16 cellular contexts compared by ENCODE assay signal in the genomic region with DNA sequence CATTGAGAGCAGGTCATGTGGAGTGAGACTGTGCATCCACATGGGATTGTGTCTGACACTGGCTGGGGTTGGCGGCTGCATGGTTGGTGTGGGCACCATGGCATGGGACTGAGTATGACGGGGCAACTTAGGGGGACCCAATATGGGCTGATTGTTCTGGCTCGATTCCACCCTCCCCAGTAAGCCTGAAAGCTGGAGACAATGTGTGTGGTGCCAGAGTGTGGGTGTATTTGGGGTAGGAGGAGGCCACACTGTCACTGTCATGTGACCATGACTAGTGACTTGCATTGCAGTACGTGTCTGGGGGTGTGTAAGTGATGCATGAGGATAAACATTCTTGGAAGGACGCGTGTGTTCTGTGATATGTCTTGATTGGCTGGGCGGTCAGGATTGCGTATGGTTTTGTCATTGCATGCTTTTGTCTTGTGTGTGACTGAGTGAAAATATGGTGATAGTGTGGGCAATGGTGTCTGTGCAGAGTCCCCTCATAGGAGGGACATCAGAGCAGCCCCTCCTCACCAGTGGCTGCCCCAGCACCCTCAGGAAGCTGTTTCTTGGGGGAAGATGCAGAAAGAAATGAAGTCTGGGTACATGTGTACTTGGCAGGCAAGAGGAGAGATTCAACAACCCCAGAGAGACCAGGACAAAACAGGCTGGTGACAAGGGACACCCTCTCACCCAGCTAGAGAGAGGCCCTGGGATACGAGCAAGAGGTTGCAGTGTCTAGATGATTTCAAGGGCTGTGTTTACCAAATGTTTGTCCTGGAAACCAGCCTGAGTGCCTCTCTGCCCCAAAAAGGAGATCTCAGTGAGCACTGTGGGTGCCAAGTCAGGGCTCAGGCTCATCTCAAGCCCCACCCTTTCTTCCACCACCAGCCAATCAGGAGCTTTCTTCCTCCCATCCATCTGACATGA. TPM values are rescaled to one million over a fixed set of nuclear protein-coding genes. Genes with fewer than 3 reads are reported as not detected.
DNase-seq lines count a peak whose midpoint lies in the region; ATAC-seq, FAIRE-seq and TF ChIP-seq lines count a peak whose summit lies in the region.
"Had no signal": no experiment of that assay in that cellular context is flagged by ENCODE, and none has a peak within 500 bp of the region (broad histone marks: within the 10 kb centered on the region; RNA-seq: fewer than 3 reads in every experiment).

No MANE protein-coding gene starts in this region.

- H3K79me2 ChIP-seq in K562 (ENCODE audit: control insufficient read depth, insufficient read depth, low read length): no peaks in the 10 kb centered on the region

- FAIRE-seq in K562 (lab: Jason Lieb, UNC): peak; percentile 100
- FAIRE-seq: small intestine had no signal

- CTCF ChIA-PET in K562 (lab: Yijun Ruan, JAX; ENCODE audit: low intra/inter-chr PET ratio): no interaction called here

- H3K4me3 ChIP-seq in NB4 (ENCODE audit: low read depth, low read length) (no peak overlapping the region), K562 (no peak overlapping the region)
- H3K4me3 ChIP-seq: Peyer's patch, tibial nerve had no signal

- H3K4me1 ChIP-seq in K562 (replicated peaks in 1 of 2; ENCODE audit: control insufficient read depth in 2 of 2, insufficient read depth in 2 of 2, low read length in 2 of 2): peaks cover 30 to 49% of the 10 kb centered on the region in 2 experiments

- POLR2A ChIA-PET in K562 (lab: Yijun Ruan, JAX): interaction anchor here (0.6 to 4.3 kb wide), 8 partner anchors 10 to 423 kb away, joined by 3 to 33 read pairs (median 4); no protein-coding TSS in a partner anchor

- TF ChIP-seq EP300 in K562 (IDR thresholded peaks at IDR 0.05; ENCODE audit: low read length): peak; percentile 85

- peak overlapping the region; percentile 81 for H3K27ac ChIP-seq in K562 (ENCODE audit: extremely low read depth, low read depth, low read length)
- H3K27ac ChIP-seq: Peyer's patch had no signal

- peak; percentile 89 for ATAC-seq in K562
- ATAC-seq: left lobe of liver had no signal

- 19% methylated on average over 9 of the region's 9 CpGs for WGBS in K562 (ENCODE audit: insufficient coverage, low coverage, missing lambda C conversion rate)

- peaks cover 7% of the 10 kb centered on the region for H3K9me1 ChIP-seq in K562 (ENCODE audit: control insufficient read depth, insufficient read depth, low read length)

- intact Hi-C loops in K562 (cut with micrococcal nuclease): no loop called here

- no peaks in the 10 kb centered on the region for H3K9me3 ChIP-seq in K562 (replicated peaks; ENCODE audit: control insufficient read depth, insufficient read depth, low read depth, low read length)
- H3K9me3 ChIP-seq: Peyer's patch had no signal

- DNase-seq in DMS153 treated with DMSO at 0.1 percent for 48 hours (lab: John Stamatoyannopoulos, UW; ENCODE audit: unreplicated experiment): peak; percentile 23
- DNase-seq in NB4 (ENCODE audit: low read depth): peak; percentile 29
- DNase-seq in K562 (ENCODE audit: extremely low read depth in 1 of 4, low spot score in 3 of 4): peak; percentile 85 to 92 (median 88)
- peak; percentile 9 for DNase-seq in kidney tubule cell (ENCODE audit: low spot score)
- no peak for DNase-seq in NOMO-1 (lab: John Stamatoyannopoulos, UW; ENCODE audit: unreplicated experiment in 2 of 2)
- DNase-seq in cerebellum (ENCODE audit: low spot score): no peak
- no peak for DNase-seq in ACHN
- DNase-seq in MV-4-11 (lab: John Stamatoyannopoulos, UW): no peak
- DNase-seq: activated B cell treated with CpG ODN at 0.5 μM for 24 hours, hippocampal formation, NCI-H1930, NCI-H526, Peyer's patch, small intestine had no signal

- BruUV-seq in K562 (replicated peaks; lab: Mats Ljungman, UMichigan): TSS peak; percentile 58

- TF ChIP-seq CTCF in NB4 (IDR thresholded peaks at IDR 0.05; ENCODE audit: low read depth, low read length): no peak
- no peak for TF ChIP-seq CTCF in K562 (IDR thresholded peaks at IDR 0.05 in 2 of 3, conservative IDR thresholded peaks at IDR 0.05 in 1 of 3; ENCODE audit: insufficient read depth in 2 of 3, low read depth in 1 of 3, low read length in 3 of 3)

- H3K27me3 ChIP-seq in K562 (ENCODE audit: control insufficient read depth in 2 of 2, insufficient read depth in 2 of 2, low read length in 2 of 2): no peaks in the 10 kb centered on the region
- H3K27me3 ChIP-seq: Peyer's patch, tibial nerve had no signal

- peak in 1 of 2 experiments; percentile 20; a peak in 1 of 4 replicates for TF ChIP-seq RAD21 in K562 (CRISPR knock-in tag; conservative IDR thresholded peaks at IDR 0.05 in 1 of 2, IDR thresholded peaks at IDR 0.05 in 1 of 2)

- H4K20me1 ChIP-seq in K562 (replicated peaks; ENCODE audit: control insufficient read depth, insufficient read depth, low read length): no peaks in the 10 kb centered on the region

- H2AFZ ChIP-seq in K562 (ENCODE audit: low read depth, low read length): peak overlapping the region; percentile 15

- H3K36me3 ChIP-seq in K562 (ENCODE audit: control insufficient read depth, insufficient read depth, low read length): peaks cover 28% of the 10 kb centered on the region; the same call in 1 of the 3 replicates

- TF ChIP-seq POLR2A in NB4 (IDR thresholded peaks at IDR 0.05; ENCODE audit: extremely low read depth, insufficient read length) (no peak), K562 (conservative IDR thresholded peaks at IDR 0.05) (peak; percentile 50; the same call in 1 of the 2 replicates)

- in situ Hi-C loops in K562 (cut with MboI): no loop called here
- in situ Hi-C loops in ACHN (cut with HindIII; ENCODE audit: low pct_ligation_motif_present, low pct_unique_long_range_greater_than_20kb, low sequenced_read_pairs): no loop called here

- peak overlapping the region; percentile 52 to 84; a peak in 3 of 4 replicates for H3K9ac ChIP-seq in K562 (ENCODE audit: insufficient read depth in 1 of 2, low read depth in 2 of 2, low read length in 2 of 2)

- peak overlapping the region; percentile 49 for H3K4me2 ChIP-seq in K562 (ENCODE audit: insufficient read depth, low read length)

TF ChIP-seq in K562, 482 proteins besides CTCF, POLR2A, EP300 and RAD21 (continues in another document):
- TF ChIP-seq, protein P1, sequence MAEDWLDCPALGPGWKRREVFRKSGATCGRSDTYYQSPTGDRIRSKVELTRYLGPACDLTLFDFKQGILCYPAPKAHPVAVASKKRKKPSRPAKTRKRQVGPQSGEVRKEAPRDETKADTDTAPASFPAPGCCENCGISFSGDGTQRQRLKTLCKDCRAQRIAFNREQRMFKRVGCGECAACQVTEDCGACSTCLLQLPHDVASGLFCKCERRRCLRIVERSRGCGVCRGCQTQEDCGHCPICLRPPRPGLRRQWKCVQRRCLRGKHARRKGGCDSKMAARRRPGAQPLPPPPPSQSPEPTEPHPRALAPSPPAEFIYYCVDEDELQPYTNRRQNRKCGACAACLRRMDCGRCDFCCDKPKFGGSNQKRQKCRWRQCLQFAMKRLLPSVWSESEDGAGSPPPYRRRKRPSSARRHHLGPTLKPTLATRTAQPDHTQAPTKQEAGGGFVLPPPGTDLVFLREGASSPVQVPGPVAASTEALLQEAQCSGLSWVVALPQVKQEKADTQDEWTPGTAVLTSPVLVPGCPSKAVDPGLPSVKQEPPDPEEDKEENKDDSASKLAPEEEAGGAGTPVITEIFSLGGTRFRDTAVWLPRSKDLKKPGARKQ (CRISPR knock-in tag; IDR thresholded peaks at IDR 0.05): no peak; the same call in 1 of the 2 replicates
- 0 out of 2 replicates have a peak, but pooled peaks have one; percentile 23 for TF ChIP-seq ELF1 (tag; IDR thresholded peaks at IDR 0.05)
- TF ChIP-seq CBX3 (IDR thresholded peaks at IDR 0.05; ENCODE audit: borderline replicate concordance in 1 of 2, low read length in 2 of 2): no peak; a peak in 1 of 3 replicates
- TF ChIP-seq HNRNPUL1 (IDR thresholded peaks at IDR 0.05; ENCODE audit: low read length): no peak
- TF ChIP-seq ZNF224 (CRISPR knock-in tag; IDR thresholded peaks at IDR 0.05): no peak
- TF ChIP-seq ZBTB8A (IDR thresholded peaks at IDR 0.05; ENCODE audit: partially characterized antibody): no peak
- TF ChIP-seq EWSR1 (IDR thresholded peaks at IDR 0.05; ENCODE audit: borderline replicate concordance, low read depth, partially characterized antibody): no peak
- peak; percentile 69 for TF ChIP-seq GABPA (tag; conservative IDR thresholded peaks at IDR 0.05; ENCODE audit: low read depth)
- TF ChIP-seq, protein P2, sequence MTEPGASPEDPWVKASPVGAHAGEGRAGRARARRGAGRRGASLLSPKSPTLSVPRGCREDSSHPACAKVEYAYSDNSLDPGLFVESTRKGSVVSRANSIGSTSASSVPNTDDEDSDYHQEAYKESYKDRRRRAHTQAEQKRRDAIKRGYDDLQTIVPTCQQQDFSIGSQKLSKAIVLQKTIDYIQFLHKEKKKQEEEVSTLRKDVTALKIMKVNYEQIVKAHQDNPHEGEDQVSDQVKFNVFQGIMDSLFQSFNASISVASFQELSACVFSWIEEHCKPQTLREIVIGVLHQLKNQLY (CRISPR knock-in tag; conservative IDR thresholded peaks at IDR 0.05): no peak
- TF ChIP-seq ZNF668 (CRISPR knock-in tag; IDR thresholded peaks at IDR 0.05): peak; percentile 91
- TF ChIP-seq TEAD2 (tag; IDR thresholded peaks at IDR 0.05): peak; percentile 93
- TF ChIP-seq ZEB2 (IDR thresholded peaks at IDR 0.05): peak; percentile 57; the same call in 1 of the 2 replicates
- TF ChIP-seq ZFP30 (CRISPR knock-in tag; IDR thresholded peaks at IDR 0.05; ENCODE audit: borderline replicate concordance): no peak
- no peak; the same call in 1 of the 2 replicates for TF ChIP-seq NFIX (CRISPR knock-in tag; IDR thresholded peaks at IDR 0.05; ENCODE audit: low read depth)

RNA-seq across cellular contexts. Expression of a gene that starts 36.3 kb away (rescaled TPM):
- total RNA-seq in K562 (2011; cell fraction: chromatin; rRNA removed; ENCODE audit: low replicate concordance): 13.1 and 24.6 TPM in 2 replicates
- 24.0 and 32.2 TPM in 2 replicates for total RNA-seq in K562 (2011; cell fraction: nucleolus; rRNA removed)
- 29.8 and 31.2 TPM in 2 replicates for total RNA-seq in K562 (2011; cell fraction: nucleoplasm; rRNA removed)
- total RNA-seq in K562 (2014; rRNA removed): 12.1 and 20.7 TPM in 2 replicates
- total RNA-seq in K562 (2014; rRNA removed; fragmentation: Illumina TruSeq; extraction: Trizol): 8.6 and 9.0 TPM in 2 replicates
- total RNA-seq in K562 (2015; rRNA removed; fragmentation: Illumina TruSeq; extraction: Trizol): 17.6 and 18.3 TPM in 2 replicates
- total RNA-seq in K562 (2021): 39.4 and 44.1 TPM in 2 replicates
- 6.5 and 8.9 TPM in 2 replicates for polyA plus RNA-seq in K562 (2011; rRNA removed)
- polyA plus RNA-seq in K562 (2011; cell fraction: cytosol; rRNA removed): 8.4 and 12.2 TPM in 2 replicates
- polyA plus RNA-seq in K562 (2011; cell fraction: nucleus; rRNA removed): 15.0 and 19.6 TPM in 2 replicates
- 39.4 and 99.6 TPM in 2 replicates for polyA plus RNA-seq in K562 (2012)
- 30.5 and 39.3 TPM in 2 replicates for polyA plus RNA-seq in K562 (2014; fragmentation: Illumina TruSeq; extraction: Trizol)
- under 1 TPM; 0.38 to 0.56 TPM for polyA plus RNA-seq in K562 (2014; fragmentation: Nextera tagmentation; extraction: Ambion mirVana)
- polyA plus RNA-seq in K562 (2014; rRNA removed): 20.4 and 24.5 TPM in 2 replicates
- polyA minus RNA-seq in K562 (2011; rRNA and poly(A)+ RNA removed): 4.6 and 6.4 TPM in 2 replicates
- 12.1 and 19.4 TPM in 2 replicates for polyA minus RNA-seq in K562 (2011; cell fraction: cytosol; rRNA and poly(A)+ RNA removed)
- polyA minus RNA-seq in K562 (2011; cell fraction: nucleus; rRNA and poly(A)+ RNA removed): 3.4 and 3.8 TPM in 2 replicates
- total RNA-seq in cerebellum: 79.0 TPM

Comparison
In these comparisons a context has a peak if more than half of its experiments do, and no peak if none do; other contexts are left out.
1. DNase-seq: peak in DMS153 treated with DMSO at 0.1 percent for 48 hours (single experiment), NB4 (single experiment), K562 (4 of 4) and kidney tubule cell (single experiment); none in NOMO-1 (0 of 2), cerebellum (single experiment), ACHN (single experiment) and MV-4-11 (single experiment).